ENCODE assay signal across 9 cellular contexts in genomic region chr1:41003127-41003639, GRCh38. TPM values are rescaled to one million over a fixed set of nuclear protein-coding genes. Genes with fewer than 3 reads are reported as not detected.
DNase-seq lines count a peak whose midpoint lies in the region; TF ChIP-seq lines count a peak whose summit lies in the region.
"Had no signal": no experiment of that assay in that cellular context is flagged by ENCODE, and none has a peak within 500 bp of the region (broad histone marks: within the 10 kb centered on the region; RNA-seq: fewer than 3 reads in every experiment).

No MANE protein-coding gene starts in this region.

- CTCF ChIA-PET in activated naive CD4-positive, alpha-beta T cell treated with anti-CD3 and anti-CD28 coated beads, Interleukin-2, amount 10 ng/mL, durations not matched to agents 7 days and 5 days (lab: Charles Lee): interaction anchor here (0.5 to 2.1 kb wide), 13 partner anchors 8 to 584 kb away, joined by 3 to 10 read pairs (median 4); partner anchors contain the start of gene CTPS1

- peaks cover 99% of the 10 kb centered on the region for H3K36me3 ChIP-seq in SJSA1
- peaks cover 24 to 98% (median 70%) of the 10 kb centered on the region in 4 donors for H3K36me3 ChIP-seq in esophagus muscularis mucosa
- H3K36me3 ChIP-seq in HAP-1 (replicated peaks): peaks cover 97% of the 10 kb centered on the region

- 84% methylated on average over 9 of the region's 9 CpGs for WGBS in esophagus muscularis mucosa

- H3K36me3 Mint-ChIP-seq in activated naive CD4-positive, alpha-beta T cell treated with anti-CD3 and anti-CD28 coated beads, Interleukin-2, amount 10 ng/mL, durations not matched to agents 7 days and 5 days: peaks cover 72% of the 10 kb centered on the region

- H3K9me3 ChIP-seq in SJSA1 (replicated peaks): no peaks in the 10 kb centered on the region
- H3K9me3 ChIP-seq in esophagus muscularis mucosa: no peaks in the 10 kb centered on the region
- no peaks in the 10 kb centered on the region for H3K9me3 ChIP-seq in HAP-1

- peak overlapping the region; percentile 47 for H3K27ac ChIP-seq in SJSA1
- peak overlapping the region in 3 of 4 donors; percentile 39 to 65 (median 44) for H3K27ac ChIP-seq in esophagus muscularis mucosa (replicated peaks in 1 of 4)
- peak overlapping the region; percentile 70 for H3K27ac ChIP-seq in temporal lobe (ENCODE audit: low read depth, low read length)

- H3K4me1 ChIP-seq in SJSA1 (replicated peaks) (peaks cover 28% of the 10 kb centered on the region), esophagus muscularis mucosa (peaks cover 10 to 27% (median 24%) of the 10 kb centered on the region in 4 donors), HAP-1 (no peaks in the 10 kb centered on the region; the same call in 1 of the 2 replicates)

- H3K4me3 Mint-ChIP-seq in activated naive CD4-positive, alpha-beta T cell treated with anti-CD3 and anti-CD28 coated beads, Interleukin-2, amount 10 ng/mL, durations not matched to agents 7 days and 5 days: no peak overlapping the region
- H3K4me3 Mint-ChIP-seq: B cell had no signal

- peaks cover 34% of the 10 kb centered on the region for H3K4me1 Mint-ChIP-seq in activated naive CD4-positive, alpha-beta T cell treated with anti-CD3 and anti-CD28 coated beads, Interleukin-2, amount 10 ng/mL, durations not matched to agents 7 days and 5 days

- peak overlapping the region; percentile 76 for H3K27ac Mint-ChIP-seq in activated naive CD4-positive, alpha-beta T cell treated with anti-CD3 and anti-CD28 coated beads, Interleukin-2, amount 10 ng/mL, durations not matched to agents 7 days and 5 days

- TF ChIP-seq POLR2A in esophagus muscularis mucosa (IDR thresholded peaks at IDR 0.05; ENCODE audit: low read depth): no peak

- H3K27me3 ChIP-seq in SJSA1 (replicated peaks) (no peaks in the 10 kb centered on the region), esophagus muscularis mucosa (no peaks in the 10 kb centered on the region), HAP-1 (ENCODE audit: low read depth) (no peaks in the 10 kb centered on the region)

- in situ Hi-C loops in HAP-1 (cut with MboI; ENCODE audit: low sequenced_read_pairs): no loop called here

- no peaks in the 10 kb centered on the region for H3K9me3 Mint-ChIP-seq in activated naive CD4-positive, alpha-beta T cell treated with anti-CD3 and anti-CD28 coated beads, Interleukin-2, amount 10 ng/mL, durations not matched to agents 7 days and 5 days

- no peaks in the 10 kb centered on the region for H3K27me3 Mint-ChIP-seq in activated naive CD4-positive, alpha-beta T cell treated with anti-CD3 and anti-CD28 coated beads, Interleukin-2, amount 10 ng/mL, durations not matched to agents 7 days and 5 days
- H3K27me3 Mint-ChIP-seq: B cell had no signal

- H3K4me3 ChIP-seq in SJSA1: no peak overlapping the region
- H3K4me3 ChIP-seq in esophagus muscularis mucosa: no peak overlapping the region
- H3K4me3 ChIP-seq in HAP-1: no peak overlapping the region

- intact Hi-C loops in esophagus muscularis mucosa (cut with DNase I): no loop called here

- TF ChIP-seq CTCF in esophagus muscularis mucosa (IDR thresholded peaks at IDR 0.05): no peak

- TF ChIP-seq EP300 in esophagus muscularis mucosa (IDR thresholded peaks at IDR 0.05): no peak

- DNase-seq in activated naive CD4-positive, alpha-beta T cell treated with anti-CD3 and anti-CD28 coated beads, Interleukin-2, amount 10 ng/mL, durations not matched to agents 7 days and 5 days: no peak
- no peak for DNase-seq in activated naive CD4-positive, alpha-beta T cell treated with Interleukin-2 at 50 U/mL for 16 hours
- DNase-seq in SJSA1 (ENCODE audit: low read depth in 1 of 2, low spot score in 2 of 2): no peak
- no peak for DNase-seq in esophagus muscularis mucosa (ENCODE audit: extremely low spot score)
- DNase-seq in dedifferentiated amniotic fluid mesenchymal stem cell (ENCODE audit: extremely low spot score): no peak
- DNase-seq in iPS-NIHi7 (ENCODE audit: extremely low spot score): no peak
- no peak for DNase-seq in HAP-1 (ENCODE audit: low spot score in 2 of 2)

RNA-seq across cellular contexts. Expression of gene SLFNL1, which starts 18.3 kb away (rescaled TPM):
- total RNA-seq in SJSA1 (2014; rRNA removed; shearing (Covaris generic)): 0.03 TPM in 1 of 2 replicates, not detected in the other
- under 1 TPM; 0.17 to 0.52 (median 0.47) TPM for total RNA-seq in esophagus muscularis mucosa
- 0.49 TPM for total RNA-seq in temporal lobe

RNA-seq across cellular contexts. Expression of gene CTPS1, which starts 23.7 kb away (rescaled TPM):
- 62.2 and 77.9 TPM in 2 replicates for total RNA-seq in SJSA1 (2014; rRNA removed; shearing (Covaris generic))
- 10 to 100 TPM; 26.6 to 38.6 (median 32.7) TPM for total RNA-seq in esophagus muscularis mucosa
- 15.5 TPM for total RNA-seq in temporal lobe
